ENCODE assay signal across 1 cellular context in genomic region chr7:150587551-150587950, GRCh38.
TF ChIP-seq lines count a peak whose summit lies in the region.

No MANE protein-coding gene starts in this region.

TF ChIP-seq in endothelial cell of umbilical vein, 7 proteins besides CTCF, POLR2A, EP300 and RAD21:
- TF ChIP-seq JUN (IDR thresholded peaks at IDR 0.05; ENCODE audit: borderline replicate concordance, insufficient read depth, insufficient read length, low read depth) (no peak), MAX (IDR thresholded peaks at IDR 0.05; ENCODE audit: insufficient read depth, insufficient read length) (no peak)
